ENCODE assay signal across 8 cellular contexts in the genomic region with DNA sequence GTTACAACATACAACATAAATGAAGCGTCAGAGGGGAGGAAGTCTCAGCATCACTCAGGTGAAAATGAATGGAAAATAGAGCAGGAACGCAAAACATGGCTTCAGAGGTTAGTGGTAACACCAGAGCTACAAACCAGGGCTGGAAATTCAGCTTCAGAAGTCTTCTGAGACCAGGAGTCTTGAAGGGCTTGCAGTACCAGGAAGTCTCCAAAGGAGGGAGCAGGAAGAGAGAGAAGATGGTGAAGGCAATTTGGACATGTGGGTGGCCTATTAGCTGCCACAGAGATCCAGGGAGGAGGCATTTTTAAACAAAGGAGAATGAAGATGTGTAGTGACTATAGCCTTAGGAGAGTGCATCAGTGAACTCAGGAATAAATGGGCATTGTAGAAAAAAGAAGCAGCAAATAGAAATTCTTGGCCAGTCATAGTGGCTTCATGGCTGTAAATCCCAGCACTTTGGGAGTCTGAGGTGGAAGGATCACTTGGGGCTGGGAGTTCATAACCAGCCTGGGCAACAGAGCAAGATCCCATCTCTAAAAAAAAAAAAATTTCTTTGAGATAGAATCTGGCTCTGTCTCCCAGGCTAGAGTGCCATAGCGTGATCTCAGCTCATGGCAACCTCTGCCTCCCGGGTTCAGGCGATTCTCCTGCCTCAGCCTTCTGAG. TPM values are rescaled to one million over a fixed set of nuclear protein-coding genes. Genes with fewer than 3 reads are reported as not detected.
A peak's percentile ranks its signal among the peaks of the same experiment; 100 is the strongest.
DNase-seq lines count a peak whose midpoint lies in the region; ATAC-seq and TF ChIP-seq lines count a peak whose summit lies in the region.

No MANE protein-coding gene starts in this region.

- no peak overlapping the region for H3K27ac Mint-ChIP-seq in CD14-positive monocyte
- H3K27ac Mint-ChIP-seq in activated naive CD4-positive, alpha-beta T cell treated with anti-CD3 and anti-CD28 coated beads, Interleukin-2, amount 50 U/mL, for 72 hours = peak overlapping the region in 1 of 2 donors; percentile 79

- 79 to 80% methylated on average over 5 of the region's 5 CpGs for WGBS in heart right ventricle, 2 donors

- intact Hi-C loops in CD14-positive monocyte (cut with micrococcal nuclease) (no loop called here), heart right ventricle (cut with DNase I) (loop anchor here in 8 of 10 donors (5.0 to 10.0 kb wide), 3 partner anchors 174 to 346 kb away; partner anchors contain the start of gene CCAR1 (in 4 of the 8))

- DNase-seq in CD14-positive monocyte (ENCODE audit: low spot score) (no peak), NOMO-1 (lab: John Stamatoyannopoulos, UW; ENCODE audit: unreplicated experiment in 2 of 2) (peak; percentile 17 to 72), heart right ventricle (peak in 1 of 2 donors; percentile 58), putamen (ENCODE audit: low spot score) (peak; percentile 44)
- DNase-seq in activated naive CD4-positive, alpha-beta T cell treated with anti-CD3 and anti-CD28 coated beads, Interleukin-2, amount 50 U/mL, for 72 hours (ENCODE audit: low spot score in 2 of 2) = peak in 1 of 2 donors; percentile 51

- H3K36me3 ChIP-seq in heart right ventricle = no peaks in the 10 kb centered on the region

- peaks cover 7 to 31% (median 17%) of the 10 kb centered on the region in 3 donors for H3K27me3 Mint-ChIP-seq in CD14-positive monocyte (ENCODE audit: low read depth in 3 of 3)

- TF ChIP-seq POLR2A in GM18505 (IDR thresholded peaks at IDR 0.05; ENCODE audit: borderline replicate concordance, extremely low read depth, insufficient read depth, insufficient read length) = no peak

- H3K4me1 ChIP-seq in heart right ventricle = no peaks in the 10 kb centered on the region

- no peak overlapping the region for H3K27ac ChIP-seq in heart right ventricle

- H3K4me3 ChIP-seq in heart right ventricle = no peak overlapping the region

- no peaks in the 10 kb centered on the region for H3K9me3 Mint-ChIP-seq in CD14-positive monocyte
- no peaks in the 10 kb centered on the region for H3K9me3 Mint-ChIP-seq in activated naive CD4-positive, alpha-beta T cell treated with anti-CD3 and anti-CD28 coated beads, Interleukin-2, amount 50 U/mL, for 72 hours

- no peaks in the 10 kb centered on the region for H3K4me1 Mint-ChIP-seq in CD14-positive monocyte

- TF ChIP-seq CTCF in CD14-positive monocyte (IDR thresholded peaks at IDR 0.05) = peak; percentile 80
- TF ChIP-seq CTCF in heart right ventricle (IDR thresholded peaks at IDR 0.05) = peak; percentile 69 to 87 (median 76)

- ATAC-seq in GM18505 (IDR thresholded peaks at IDR 0.05; ENCODE audit: unreplicated experiment) = peak; percentile 70
- peak; percentile 74 for ATAC-seq in HG03460 (IDR thresholded peaks at IDR 0.05; ENCODE audit: unreplicated experiment)
- ATAC-seq in activated naive CD4-positive, alpha-beta T cell treated with anti-CD3 and anti-CD28 coated beads, Interleukin-2, amount 50 U/mL, for 72 hours = peak; percentile 79 to 83
- ATAC-seq in heart right ventricle = peak in 6 of 8 donors; percentile 74 to 88 (median 80)
- no peak for ATAC-seq in activated CD4-positive, CD25-positive, alpha-beta regulatory T cell treated with anti-CD3 and anti-CD28 coated beads, Interleukin-2, amount 50 U/mL, for 24 hours

- no peaks in the 10 kb centered on the region for H3K9me3 ChIP-seq in heart right ventricle

- no peaks in the 10 kb centered on the region for H3K27me3 ChIP-seq in heart right ventricle

- H3K4me3 Mint-ChIP-seq in CD14-positive monocyte = no peak overlapping the region

- no peaks in the 10 kb centered on the region for H3K36me3 Mint-ChIP-seq in CD14-positive monocyte
- no peaks in the 10 kb centered on the region for H3K36me3 Mint-ChIP-seq in activated naive CD4-positive, alpha-beta T cell treated with anti-CD3 and anti-CD28 coated beads, Interleukin-2, amount 50 U/mL, for 72 hours

RNA-seq across cellular contexts. Expression of gene TET1, which starts 9.3 kb away (rescaled TPM):
- polyA plus RNA-seq in CD14-positive monocyte (under 1 TPM; 0.06 to 0.08 TPM), heart right ventricle (under 1 TPM; 0.17 to 0.29 TPM)
- 1 to 10 TPM in 1 of 2 donors, under 1 TPM in 1; 0.82 to 1.6 TPM for total RNA-seq in activated naive CD4-positive, alpha-beta T cell treated with anti-CD3 and anti-CD28 coated beads, Interleukin-2, amount 50 U/mL, for 72 hours
- total RNA-seq in heart right ventricle = 1 to 10 TPM; 1.9 to 4.2 (median 3.1) TPM

RNA-seq across cellular contexts. Expression of gene SLC25A16, which starts 23.6 kb away (rescaled TPM):
- polyA plus RNA-seq in CD14-positive monocyte (1 to 10 TPM; 7.0 to 9.6 TPM), heart right ventricle (10 to 100 TPM in 1 of 2 donors, 1 to 10 TPM in 1; 4.6 to 33.5 TPM)
- total RNA-seq in activated naive CD4-positive, alpha-beta T cell treated with anti-CD3 and anti-CD28 coated beads, Interleukin-2, amount 50 U/mL, for 72 hours = 10 to 100 TPM; 14.4 to 20.0 TPM
- total RNA-seq in heart right ventricle = 10 to 100 TPM; 11.8 to 27.3 (median 21.1) TPM

Comparison
In these comparisons a context has a peak if more than half of its experiments do, and no peak if none do; other contexts are left out.
1. ATAC-seq: peak in GM18505 (single experiment), HG03460 (single experiment), activated naive CD4-positive, alpha-beta T cell treated with anti-CD3 and anti-CD28 coated beads, Interleukin-2, amount 50 U/mL, for 72 hours (2 of 2) and heart right ventricle (6 of 8); none in activated CD4-positive, CD25-positive, alpha-beta regulatory T cell treated with anti-CD3 and anti-CD28 coated beads, Interleukin-2, amount 50 U/mL, for 24 hours (0 of 2).
2. intact Hi-C loops: an anchor here in heart right ventricle (5.0 to 10.0 kb wide); none called in CD14-positive monocyte.